ENCODE assay signal across 11 cellular contexts in the genomic region with DNA sequence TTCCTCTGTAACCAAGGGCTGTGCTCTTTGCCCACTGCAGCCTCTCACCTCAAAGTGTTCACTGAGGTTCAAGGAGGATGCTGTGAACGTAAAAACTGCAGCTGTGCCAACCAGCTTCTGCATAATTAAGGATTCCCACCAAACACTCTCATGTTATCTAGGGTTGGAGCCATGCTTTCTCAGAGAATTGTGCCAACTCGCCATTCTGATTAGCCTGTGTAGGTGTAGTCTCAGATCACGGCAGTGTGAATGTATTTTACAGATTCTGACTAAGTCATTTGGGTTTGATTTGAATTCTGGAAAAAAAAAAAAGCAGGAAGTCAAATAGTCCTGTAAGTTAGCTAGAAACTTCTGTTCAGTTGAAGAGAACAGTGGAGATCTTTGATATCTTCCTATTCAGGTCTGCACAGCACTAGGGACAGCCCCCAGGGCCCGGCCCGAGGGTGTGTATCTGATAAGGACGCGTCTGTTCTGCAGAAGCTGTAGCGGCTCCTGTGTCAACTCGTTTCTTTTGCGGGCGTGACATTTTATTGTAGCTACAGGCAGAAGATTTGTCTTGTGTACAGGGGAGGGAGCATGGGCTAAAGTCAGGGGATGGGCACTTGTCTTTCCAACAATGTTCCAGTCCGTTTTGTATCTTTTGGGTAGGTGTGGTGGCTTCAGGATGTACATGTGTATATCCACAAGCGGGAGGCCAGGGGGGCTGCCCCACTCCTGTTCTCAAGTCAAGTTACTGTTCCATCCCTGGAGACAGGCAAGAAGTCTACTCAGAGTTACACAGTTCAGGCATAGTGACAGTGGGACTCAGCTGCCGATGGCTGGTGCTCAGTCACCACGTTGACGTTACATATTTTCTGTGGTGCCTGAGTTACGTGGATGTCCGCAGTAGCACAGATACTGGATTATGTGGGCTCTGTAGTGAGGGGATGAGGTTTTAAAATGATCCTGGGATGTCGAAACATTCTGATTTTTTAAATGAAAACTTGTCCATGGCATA. TPM values are rescaled to one million over a fixed set of nuclear protein-coding genes. Genes with fewer than 3 reads are reported as not detected.
DNase-seq lines count a peak whose midpoint lies in the region; ATAC-seq, FAIRE-seq and TF ChIP-seq lines count a peak whose summit lies in the region.
"Had no signal": no experiment of that assay in that cellular context is flagged by ENCODE, and none has a peak within 500 bp of the region (broad histone marks: within the 10 kb centered on the region; RNA-seq: fewer than 3 reads in every experiment).

No MANE protein-coding gene starts in this region.

- DNase-seq in GM19239 (ENCODE audit: insufficient read length, low spot score) = no peak
- DNase-seq in activated CD4-positive, alpha-beta T cell treated with anti-CD3 and anti-CD28 coated beads, Interleukin-2, amount 50 U/mL, for 1 hour = peak; percentile 24
- peak; percentile 42 for DNase-seq in colonic mucosa
- peak; percentile 68 for DNase-seq in stimulated activated naive CD8-positive, alpha-beta T cell treated with anti-CD3 and anti-CD28 coated beads, Interleukin-15, Interleukin-2, amounts not matched to agents 100 U/mL and 50 U/mL, for 24 hours
- no peak for DNase-seq in anterior cingulate cortex (lab: John Stamatoyannopoulos, UW)
- DNase-seq in NCI-H1105 (lab: John Stamatoyannopoulos, UW) = no peak
- DNase-seq: caudate nucleus, NCI-H1436 treated with DMSO at 0.1 percent for 48 hours, nephron progenitor cell had no signal

- ATAC-seq in stimulated activated naive CD8-positive, alpha-beta T cell treated with anti-CD3 and anti-CD28 coated beads, Interleukin-15, Interleukin-2, amounts not matched to agents 100 U/mL and 50 U/mL, for 24 hours = peak; percentile 73
- no peak for ATAC-seq in GM18520 (IDR thresholded peaks at IDR 0.05; ENCODE audit: unreplicated experiment)

- H3K27me3 ChIP-seq in colonic mucosa = no peaks in the 10 kb centered on the region

- FAIRE-seq in GM19239 (lab: Jason Lieb, UNC) = peak; percentile 11
- FAIRE-seq: islet of Langerhans had no signal

- intact Hi-C loops in colonic mucosa (cut with DNase I) = no loop called here

- no peak overlapping the region for H3K4me3 ChIP-seq in colonic mucosa

- H3K9ac ChIP-seq in colonic mucosa (ENCODE audit: low read depth in 2 of 2, low read length in 2 of 2) = no peak overlapping the region

- H3K27ac ChIP-seq in colonic mucosa = no peak overlapping the region

- H3K9me3 ChIP-seq in colonic mucosa = no peaks in the 10 kb centered on the region

- H3K4me1 ChIP-seq in colonic mucosa = no peaks in the 10 kb centered on the region

- H3K36me3 ChIP-seq in colonic mucosa = no peaks in the 10 kb centered on the region

- no peak for TF ChIP-seq CTCF in colonic mucosa (IDR thresholded peaks at IDR 0.05)

RNA-seq across cellular contexts. Expression of a gene that starts 12.4 kb away (rescaled TPM):
- 1 to 10 TPM; 4.7 to 8.8 TPM for total RNA-seq in colonic mucosa

Comparison
In these comparisons a context has a peak if more than half of its experiments do, and no peak if none do; other contexts are left out.
1. DNase-seq: peak in activated CD4-positive, alpha-beta T cell treated with anti-CD3 and anti-CD28 coated beads, Interleukin-2, amount 50 U/mL, for 1 hour (single experiment), colonic mucosa (single experiment) and stimulated activated naive CD8-positive, alpha-beta T cell treated with anti-CD3 and anti-CD28 coated beads, Interleukin-15, Interleukin-2, amounts not matched to agents 100 U/mL and 50 U/mL, for 24 hours (single experiment); none in GM19239 (single experiment), anterior cingulate cortex (0 of 58) and NCI-H1105 (single experiment).